ENCODE assay signal across 7 cellular contexts in the genomic region with DNA sequence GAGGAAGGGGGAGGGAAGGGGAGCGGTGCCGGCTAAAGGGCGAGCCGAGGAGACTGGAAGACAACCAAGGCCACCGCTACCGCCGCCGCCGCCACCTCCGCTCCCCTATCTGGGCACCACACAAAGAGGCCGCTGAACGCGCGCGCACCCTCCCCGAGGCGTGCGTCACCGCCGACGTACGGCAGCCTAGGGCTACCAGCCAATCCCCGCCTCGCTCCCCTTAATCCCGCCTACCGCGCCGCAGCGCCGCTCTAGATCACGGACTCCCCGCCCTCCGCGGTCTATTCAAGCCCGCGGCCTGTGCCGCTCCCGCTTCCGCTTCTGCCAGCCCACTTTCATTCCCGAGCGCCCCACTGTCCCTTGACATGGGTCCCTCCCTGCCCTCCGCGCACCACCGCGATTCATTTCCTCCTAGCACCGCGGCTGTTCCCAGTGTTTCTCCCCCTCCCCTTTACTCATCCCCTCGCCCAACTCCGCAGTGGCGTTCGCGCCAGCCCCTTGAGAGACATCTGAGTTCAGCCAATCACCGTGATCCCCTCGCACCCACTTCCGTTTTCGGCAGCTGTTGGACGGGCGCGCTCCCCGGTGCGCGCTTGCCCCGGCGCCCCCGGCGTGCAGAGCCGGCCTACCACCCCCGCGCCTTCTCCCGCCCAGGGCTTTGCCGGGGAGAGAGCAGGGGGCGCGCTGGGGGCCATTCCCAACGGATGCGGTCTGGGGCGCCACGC.
DNase-seq lines count a peak whose midpoint lies in the region; ATAC-seq, FAIRE-seq and TF ChIP-seq lines count a peak whose summit lies in the region.

Gene HNRNPA0 (minus strand): TSS at position 128 of the 725 bp plus-strand sequence. CDS start 297 bp downstream, outside the sequence.

- peak; percentile 75 for ATAC-seq in HG02981 (IDR thresholded peaks at IDR 0.05; ENCODE audit: unreplicated experiment)

- DNase-seq in GM18507 (ENCODE audit: extremely low spot score, insufficient read length, low read depth) = peak; percentile 87
- peak; percentile 89 for DNase-seq in NCI-H2029 treated with DMSO at 0.1 percent for 48 hours (lab: John Stamatoyannopoulos, UW)
- peak; percentile 95 for DNase-seq in T-helper 9 cell
- peak; percentile 93 for DNase-seq in astrocyte of the cerebellum (ENCODE audit: low read depth)
- DNase-seq in hippocampal formation (lab: John Stamatoyannopoulos, UW) = peak; percentile 96 to 99
- DNase-seq in retinal pigment epithelial cell (ENCODE audit: low read depth) = peak; percentile 92

- TF ChIP-seq CTCF in astrocyte of the cerebellum (IDR thresholded peaks at IDR 0.05; ENCODE audit: low read depth, low read length, missing control alignments) (no peak), retinal pigment epithelial cell (conservative IDR thresholded peaks at IDR 0.05; ENCODE audit: low read depth, low read length) (no peak)

- H3K4me3 ChIP-seq in astrocyte of the cerebellum (ENCODE audit: low read depth, low read length) (peak within 1 kb of the TSS; percentile 94), retinal pigment epithelial cell (ENCODE audit: low read length) (peak within 1 kb of the TSS; percentile 96)

- in situ Hi-C loops in astrocyte of the cerebellum (cut with HindIII; ENCODE audit: low sequenced_read_pairs) = no loop called here

- peak; percentile 94 for FAIRE-seq in GM18507 (lab: Jason Lieb, UNC)

Comparison
In these comparisons a context has a peak if more than half of its experiments do, and no peak if none do; other contexts are left out.
1. Peak in every context shown above with its lines: DNase-seq, ATAC-seq and H3K4me3 ChIP-seq.